19 cellular contexts compared by ENCODE assay signal in the genomic region with DNA sequence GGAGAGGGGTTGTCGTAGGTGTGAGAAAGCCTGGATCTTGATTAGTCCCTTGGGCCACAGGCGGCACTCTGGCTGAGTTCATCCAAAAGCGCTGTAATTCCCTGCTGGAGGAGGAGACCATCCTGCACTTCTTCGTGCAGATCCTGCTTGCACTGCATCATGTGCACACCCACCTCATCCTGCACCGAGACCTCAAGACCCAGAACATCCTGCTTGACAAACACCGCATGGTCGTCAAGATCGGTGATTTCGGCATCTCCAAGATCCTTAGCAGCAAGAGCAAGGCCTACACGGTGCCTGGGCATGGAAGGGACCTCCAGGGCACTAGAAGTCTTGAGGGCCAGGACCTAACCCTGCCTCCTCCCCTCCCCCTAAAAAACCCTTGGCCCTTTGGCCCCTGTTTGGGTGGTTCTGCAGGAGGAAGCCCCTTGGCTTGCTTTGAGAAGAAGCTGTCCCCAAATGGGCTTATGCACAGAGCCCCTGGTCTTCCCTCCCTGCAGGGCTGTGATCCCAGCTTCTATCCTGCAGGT. TPM values are rescaled to one million over a fixed set of nuclear protein-coding genes. Genes with fewer than 3 reads are reported as not detected.
DNase-seq lines count a peak whose midpoint lies in the region; ATAC-seq and TF ChIP-seq lines count a peak whose summit lies in the region.
"Had no signal": no experiment of that assay in that cellular context is flagged by ENCODE, and none has a peak within 500 bp of the region (broad histone marks: within the 10 kb centered on the region; RNA-seq: fewer than 3 reads in every experiment).

No MANE protein-coding gene starts in this region.

- peaks cover 0 to 2% (median 2%) of the 10 kb centered on the region in 3 donors for H3K36me3 Mint-ChIP-seq in CD8-positive, alpha-beta memory T cell
- peaks cover 17% of the 10 kb centered on the region for H3K36me3 Mint-ChIP-seq in activated B cell treated with CpG ODN at 0.5 μM for 24 hours (ENCODE audit: low read depth)

- H3K9me3 Mint-ChIP-seq in CD8-positive, alpha-beta memory T cell: no peaks in the 10 kb centered on the region
- no peaks in the 10 kb centered on the region for H3K9me3 Mint-ChIP-seq in activated B cell treated with CpG ODN at 0.5 μM for 24 hours
- H3K9me3 Mint-ChIP-seq: T-cell had no signal

- H2AK5ac ChIP-seq in IMR-90 (ENCODE audit: low read depth, low read length) (no peak overlapping the region), neuronal stem cell (ENCODE audit: low read depth, low read length) (no peak overlapping the region)

- H2BK5ac ChIP-seq in IMR-90 (ENCODE audit: low read depth, low read length, poor library complexity, severe bottlenecking): no peak overlapping the region
- no peak overlapping the region for H2BK5ac ChIP-seq in neuronal stem cell (ENCODE audit: low read length)

- H3K4me3 Mint-ChIP-seq in CD8-positive, alpha-beta memory T cell: no peak overlapping the region
- H3K4me3 Mint-ChIP-seq in activated B cell treated with CpG ODN at 0.5 μM for 24 hours: no peak overlapping the region
- H3K4me3 Mint-ChIP-seq: T-cell had no signal

- dilution Hi-C loops in IMR-90 (cut with HindIII; ENCODE audit: low sequenced_read_pairs, unreplicated experiment): no loop called here

- H3K4me1 Mint-ChIP-seq in CD8-positive, alpha-beta memory T cell: peaks cover 9 to 14% (median 12%) of the 10 kb centered on the region in 3 donors
- peaks cover 76% of the 10 kb centered on the region for H3K4me1 Mint-ChIP-seq in activated B cell treated with CpG ODN at 0.5 μM for 24 hours

- no peaks in the 10 kb centered on the region for H3K36me3 ChIP-seq in CD8-positive, alpha-beta memory T cell (ENCODE audit: insufficient read depth, low read length)
- H3K36me3 ChIP-seq in IMR-90 (ENCODE audit: control insufficient read depth, insufficient read depth, low read length): no peaks in the 10 kb centered on the region
- no peaks in the 10 kb centered on the region for H3K36me3 ChIP-seq in mucosa of descending colon (ENCODE audit: low read depth)
- peaks cover 9 to 40% of the 10 kb centered on the region in 2 donors for H3K36me3 ChIP-seq in neuronal stem cell (replicated peaks in 1 of 2; ENCODE audit: control insufficient read depth in 2 of 2, insufficient read depth in 2 of 2, low read length in 2 of 2)

- H3K56ac ChIP-seq in IMR-90 (ENCODE audit: extremely low read depth, insufficient read depth, low read length): no peak overlapping the region

- ATAC-seq in IMR-90 (ENCODE audit: low read depth) (no peak), activated B cell treated with CpG ODN at 0.5 μM for 24 hours (ENCODE audit: low read depth) (no peak), mucosa of descending colon (no peak), GM21786 (IDR thresholded peaks at IDR 0.05; ENCODE audit: unreplicated experiment) (no peak), GM18907 (IDR thresholded peaks at IDR 0.05; ENCODE audit: unreplicated experiment) (no peak)

- TF ChIP-seq RAD21 in IMR-90 (IDR thresholded peaks at IDR 0.05; ENCODE audit: low read length): no peak

- POLR2A ChIA-PET in CD8-positive, alpha-beta memory T cell (lab: Charles Lee): no interaction called here
- POLR2A ChIA-PET in IMR-90 (lab: Charles Lee; ENCODE audit: unreplicated experiment): no interaction called here
- POLR2A ChIA-PET in activated B cell treated with CpG ODN at 0.5 μM for 24 hours (lab: Charles Lee): interaction anchor here (1.6 to 18.0 kb wide), 3 partner anchors 8 to 15 kb away, joined by 15 to 2384 read pairs (median 27); a partner anchor contains a TSS

- H3K18ac ChIP-seq in IMR-90 (ENCODE audit: low read depth, low read length): no peak overlapping the region
- H3K18ac ChIP-seq in neuronal stem cell (ENCODE audit: low read length): no peak overlapping the region

- no peak for TF ChIP-seq POLR2A in IMR-90 (IDR thresholded peaks at IDR 0.05; ENCODE audit: low read depth, low read length)

- H4K8ac ChIP-seq in IMR-90 (ENCODE audit: low read depth in 2 of 2, low read length in 2 of 2) (no peak overlapping the region), neuronal stem cell (ENCODE audit: low read depth, low read length) (no peak overlapping the region)

- H2BK12ac ChIP-seq in neuronal stem cell (ENCODE audit: low read length): no peak overlapping the region

- CTCF ChIA-PET in CD8-positive, alpha-beta memory T cell (lab: Charles Lee): interaction anchor here (1.4 to 1.8 kb wide), 3 partner anchors 8 to 29 kb away, joined by 4 to 9 read pairs (median 6); a partner anchor contains a TSS
- CTCF ChIA-PET in IMR-90 (lab: Yijun Ruan, JAX) (interaction anchor here (1.5 kb wide), 1 partner anchor 8 kb away, joined by 5 read pairs; no protein-coding TSS in a partner anchor), activated B cell treated with CpG ODN at 0.5 μM for 24 hours (lab: Charles Lee) (interaction anchor here (0.9 to 1.4 kb wide), 3 partner anchors 8 to 14 kb away, joined by 3 to 6 read pairs (median 4); no protein-coding TSS in a partner anchor)

- H3K9me3 ChIP-seq in CD8-positive, alpha-beta memory T cell (ENCODE audit: low read length): no peaks in the 10 kb centered on the region
- H3K9me3 ChIP-seq in IMR-90 (ENCODE audit: control insufficient read depth, insufficient read depth, low read length) (no peaks in the 10 kb centered on the region), mucosa of descending colon (no peaks in the 10 kb centered on the region), neuronal stem cell (replicated peaks in 1 of 2; ENCODE audit: control insufficient read depth in 2 of 2, insufficient read depth in 1 of 2, low read depth in 1 of 2, low read length in 2 of 2) (peaks cover 0 to 3% of the 10 kb centered on the region in 2 donors)

- no peak overlapping the region for H4K91ac ChIP-seq in IMR-90 (ENCODE audit: insufficient read depth, low read depth, low read length)
- H4K91ac ChIP-seq in neuronal stem cell (ENCODE audit: low read depth, low read length, poor library complexity): no peak overlapping the region

- peak overlapping the region; percentile 43 for H2AFZ ChIP-seq in IMR-90 (replicated peaks; ENCODE audit: low read length, poor library complexity)
- H2AFZ ChIP-seq in neuronal stem cell (ENCODE audit: low read length): no peak overlapping the region

- no TSS peak for BruUV-seq in IMR-90 (replicated peaks; lab: Mats Ljungman, UMichigan)

- no peaks in the 10 kb centered on the region for H4K20me1 ChIP-seq in IMR-90 (ENCODE audit: insufficient read depth, low read length)

- H3K4me2 ChIP-seq in IMR-90 (ENCODE audit: low read depth, low read length): no peak overlapping the region
- H3K4me2 ChIP-seq in neuronal stem cell (ENCODE audit: insufficient read depth, low read length, poor library complexity, severe bottlenecking): no peak overlapping the region

- H3K9me1 ChIP-seq in IMR-90 (ENCODE audit: insufficient read depth, low read length): no peaks in the 10 kb centered on the region

- no peak overlapping the region for H3K23ac ChIP-seq in IMR-90 (ENCODE audit: low read depth, low read length)
- no peak overlapping the region for H3K23ac ChIP-seq in neuronal stem cell (ENCODE audit: low read depth, low read length, poor library complexity)

- peaks cover 15% of the 10 kb centered on the region for H3K4me1 ChIP-seq in CD8-positive, alpha-beta memory T cell (ENCODE audit: insufficient read depth, low read length)
- H3K4me1 ChIP-seq in IMR-90 (ENCODE audit: control insufficient read depth, insufficient read depth, low read length) (0 out of 2 replicates have a peak, but pooled peaks cover 2% of the 10 kb centered on the region), mucosa of descending colon (ENCODE audit: low read depth) (peaks cover 2% of the 10 kb centered on the region), neuronal stem cell (ENCODE audit: control insufficient read depth in 2 of 2, insufficient read depth in 1 of 2, low read depth in 1 of 2, low read length in 2 of 2) (no peaks in the 10 kb centered on the region)

- H2AK9ac ChIP-seq in IMR-90 (replicated peaks; ENCODE audit: low read depth, low read length, poor library complexity): no peak overlapping the region

- no peaks in the 10 kb centered on the region for H3K27me3 Mint-ChIP-seq in CD8-positive, alpha-beta memory T cell
- no peaks in the 10 kb centered on the region for H3K27me3 Mint-ChIP-seq in activated B cell treated with CpG ODN at 0.5 μM for 24 hours
- H3K27me3 Mint-ChIP-seq: T-cell had no signal

- no peak overlapping the region for H3K4ac ChIP-seq in IMR-90 (ENCODE audit: low read depth, low read length)
- no peak overlapping the region for H3K4ac ChIP-seq in neuronal stem cell (ENCODE audit: low read length)

- no peak overlapping the region for H2BK20ac ChIP-seq in IMR-90 (ENCODE audit: low read depth, low read length)

- H3K27me3 ChIP-seq in CD8-positive, alpha-beta memory T cell (ENCODE audit: insufficient read depth, low read length, poor library complexity, severe bottlenecking): no peaks in the 10 kb centered on the region
- H3K27me3 ChIP-seq in IMR-90 (ENCODE audit: control insufficient read depth, insufficient read depth, low read length): no peaks in the 10 kb centered on the region
- H3K27me3 ChIP-seq in neuronal stem cell (ENCODE audit: control insufficient read depth in 3 of 3, insufficient read depth in 3 of 3, low read depth in 1 of 3, low read length in 3 of 3): no peaks in the 10 kb centered on the region

- H3K9ac ChIP-seq in IMR-90 (ENCODE audit: low read depth, low read length): no peak overlapping the region
- no peak overlapping the region for H3K9ac ChIP-seq in neuronal stem cell (ENCODE audit: low read depth, low read length, poor library complexity)

- H3K79me1 ChIP-seq in IMR-90 (ENCODE audit: low read depth in 1 of 2, low read length in 2 of 2) (peaks cover 0 to 2% of the 10 kb centered on the region in 2 experiments; a peak in 1 of 4 replicates), neuronal stem cell (ENCODE audit: low read depth, low read length) (no peaks in the 10 kb centered on the region)

- H2BK15ac ChIP-seq in IMR-90 (ENCODE audit: low read depth, low read length): no peak overlapping the region
- H2BK15ac ChIP-seq in neuronal stem cell (ENCODE audit: low read length): no peak overlapping the region

- intact Hi-C loops in IMR-90 (cut with micrococcal nuclease): no loop called here
- intact Hi-C loops in activated B cell treated with CpG ODN at 0.5 μM for 24 hours (cut with micrococcal nuclease): no loop called here
- intact Hi-C loops in mucosa of descending colon (cut with DNase I, micrococcal nuclease): no loop called here

- H3K14ac ChIP-seq in IMR-90 (replicated peaks; ENCODE audit: low read depth, low read length) (no peak overlapping the region), neuronal stem cell (ENCODE audit: low read length) (no peak overlapping the region)

- no peak overlapping the region for H3K4me3 ChIP-seq in CD8-positive, alpha-beta memory T cell (ENCODE audit: low read length)
- no peak overlapping the region for H3K4me3 ChIP-seq in IMR-90 (ENCODE audit: insufficient read depth, low read depth, low read length)
- H3K4me3 ChIP-seq in mucosa of descending colon: no peak overlapping the region
- H3K4me3 ChIP-seq in neuronal stem cell (ENCODE audit: low read length in 2 of 2): no peak overlapping the region
- H3K4me3 ChIP-seq: SK-N-MC had no signal

- H2BK120ac ChIP-seq in IMR-90 (ENCODE audit: low read depth, low read length): no peak overlapping the region
- H2BK120ac ChIP-seq in neuronal stem cell (ENCODE audit: low read depth, low read length): no peak overlapping the region

- DNase-seq in CD8-positive, alpha-beta memory T cell: no peak
- DNase-seq in IMR-90: no peak
- no peak for DNase-seq in activated B cell treated with CpG ODN at 0.5 μM for 24 hours
- peak in 2 of 3 donors; percentile 6 to 41 for DNase-seq in mucosa of descending colon
- no peak for DNase-seq in NCI-H748 treated with DMSO at 0.1 percent for 48 hours (lab: John Stamatoyannopoulos, UW)
- no peak for DNase-seq in neuronal stem cell (ENCODE audit: low spot score)
- DNase-seq: GDM1; H7; KG1; NCI-H1417 treated with DMSO at 0.1 percent for 48 hours; NCI-H1930; NCI-H2171; NCI-H446; NCI-H69; NK-92 treated with Interleukin-12 subunit alpha and Interleukin-12 subunit beta, amount 100 ng/mL, for 24 hours; T-cell had no signal

- WGBS in IMR-90 (ENCODE audit: extremely low coverage in 2 of 2, insufficient read length in 1 of 2), 2 experiments: no CpG with 5 or more reads among the region's 10 CpGs
- WGBS in neuronal stem cell (ENCODE audit: extremely low coverage in 2 of 2, insufficient read length in 2 of 2, insufficient replicate concordance in 1 of 2), 2 donors: no CpG with 5 or more reads among the region's 10 CpGs

- in situ Hi-C loops in IMR-90 (cut with MboI; ENCODE audit: low sequenced_read_pairs): loop anchor here (10.0 kb wide), 1 partner anchor 370 kb away; no protein-coding TSS in a partner anchor

- peak overlapping the region in 1 of 8 donors; percentile 39 for H3K27ac Mint-ChIP-seq in CD8-positive, alpha-beta memory T cell
- H3K27ac Mint-ChIP-seq in activated B cell treated with CpG ODN at 0.5 μM for 24 hours: peak overlapping the region; percentile 81
- H3K27ac Mint-ChIP-seq: T-cell had no signal

- no peak for TF ChIP-seq CTCF in IMR-90 (conservative IDR thresholded peaks at IDR 0.05; ENCODE audit: low read depth, low read length)
- TF ChIP-seq CTCF in activated B cell treated with CpG ODN at 0.5 μM for 24 hours (IDR thresholded peaks at IDR 0.05): no peak
- TF ChIP-seq CTCF in mucosa of descending colon (IDR thresholded peaks at IDR 0.05): no peak

- H3K27ac ChIP-seq in CD8-positive, alpha-beta memory T cell (ENCODE audit: low read depth, low read length): peak overlapping the region; percentile 48
- H3K27ac ChIP-seq in IMR-90 (ENCODE audit: insufficient read depth, low read length) (no peak overlapping the region), neuronal stem cell (replicated peaks; ENCODE audit: low read length) (no peak overlapping the region)
- H3K27ac ChIP-seq: SK-N-MC had no signal

- H4K5ac ChIP-seq in IMR-90 (ENCODE audit: low read depth, low read length): no peak overlapping the region

RNA-seq across cellular contexts. Expression of a gene that starts 6.2 kb away (rescaled TPM):
- 1 to 10 TPM; 8.0 to 8.8 TPM for total RNA-seq in CD8-positive, alpha-beta memory T cell
- 2.5 TPM for polyA plus RNA-seq in CD8-positive, alpha-beta memory T cell
- total RNA-seq in IMR-90 (2012; rRNA removed) (3.1 and 5.2 TPM in 2 replicates), activated B cell treated with CpG ODN at 0.5 μM for 24 hours (24.8 and 29.7 TPM in 2 replicates), mucosa of descending colon (1 to 10 TPM; 3.4 to 7.9 (median 6.8) TPM)
- 4.1 and 4.6 TPM in 2 replicates for polyA plus RNA-seq in IMR-90 (2012; rRNA removed)
- polyA plus RNA-seq in IMR-90 (2012; cell fraction: cytosol; rRNA removed): 2.6 and 5.8 TPM in 2 replicates
- polyA plus RNA-seq in IMR-90 (2012; cell fraction: nucleus; rRNA removed; ENCODE audit: low replicate concordance): 14.0 and 18.2 TPM in 2 replicates
- 4.5 TPM for polyA plus RNA-seq in neuronal stem cell (2013, experiment 1 of 2)
- polyA plus RNA-seq in neuronal stem cell (2013, experiment 2 of 2): 4.3 TPM

RNA-seq across cellular contexts. Expression of a gene that starts 8.7 kb away (rescaled TPM):
- 10 to 100 TPM; 36.5 to 38.9 TPM for total RNA-seq in CD8-positive, alpha-beta memory T cell
- not detected for polyA plus RNA-seq in CD8-positive, alpha-beta memory T cell
- total RNA-seq in IMR-90 (2012; rRNA removed) (3.6 and 3.9 TPM in 2 replicates), activated B cell treated with CpG ODN at 0.5 μM for 24 hours (40.7 and 41.0 TPM in 2 replicates), mucosa of descending colon (10 to 100 TPM in 2 of 3 donors, 1 to 10 TPM in 1; 4.8 to 21.3 (median 16.8) TPM)
- polyA plus RNA-seq in IMR-90 (2012; rRNA removed): 8.7 and 9.3 TPM in 2 replicates
- 5.9 and 14.1 TPM in 2 replicates for polyA plus RNA-seq in IMR-90 (2012; cell fraction: cytosol; rRNA removed)
- 3.7 and 5.6 TPM in 2 replicates for polyA plus RNA-seq in IMR-90 (2012; cell fraction: nucleus; rRNA removed; ENCODE audit: low replicate concordance)
- 9.1 TPM for polyA plus RNA-seq in neuronal stem cell (2013, experiment 1 of 2)
- 8.3 TPM for polyA plus RNA-seq in neuronal stem cell (2013, experiment 2 of 2)

RNA-seq across cellular contexts. Expression of a gene that starts 9.0 kb away (rescaled TPM):
- total RNA-seq in CD8-positive, alpha-beta memory T cell: 100 to 1,000 TPM; 176 to 182 TPM
- polyA plus RNA-seq in CD8-positive, alpha-beta memory T cell: 2.7 TPM
- total RNA-seq in IMR-90 (2012; rRNA removed): 27.5 and 36.9 TPM in 2 replicates
- polyA plus RNA-seq in IMR-90 (2012; rRNA removed): 63.2 and 75.6 TPM in 2 replicates
- 51.5 and 75.6 TPM in 2 replicates for polyA plus RNA-seq in IMR-90 (2012; cell fraction: cytosol; rRNA removed)
- polyA plus RNA-seq in IMR-90 (2012; cell fraction: nucleus; rRNA removed; ENCODE audit: low replicate concordance): 310 and 764 TPM in 2 replicates
- 754 and 903 TPM in 2 replicates for total RNA-seq in activated B cell treated with CpG ODN at 0.5 μM for 24 hours
- 100 to 1,000 TPM in 2 of 3 donors, 10 to 100 TPM in 1; 66.0 to 166 (median 126) TPM for total RNA-seq in mucosa of descending colon
- 107 TPM for polyA plus RNA-seq in neuronal stem cell (2013, experiment 1 of 2)
- 106 TPM for polyA plus RNA-seq in neuronal stem cell (2013, experiment 2 of 2)

RNA-seq across cellular contexts. Expression of a gene that starts 15.0 kb away (rescaled TPM):
- 1,000 to 10,000 TPM; 2,670 to 2,692 TPM for total RNA-seq in CD8-positive, alpha-beta memory T cell
- polyA plus RNA-seq in CD8-positive, alpha-beta memory T cell: 5,358 TPM
- 572 and 596 TPM in 2 replicates for total RNA-seq in IMR-90 (2012; rRNA removed)
- 958 and 1,004 TPM in 2 replicates for polyA plus RNA-seq in IMR-90 (2012; rRNA removed)
- polyA plus RNA-seq in IMR-90 (2012; cell fraction: cytosol; rRNA removed): 180 and 421 TPM in 2 replicates
- 47.7 and 402 TPM in 2 replicates for polyA plus RNA-seq in IMR-90 (2012; cell fraction: nucleus; rRNA removed; ENCODE audit: low replicate concordance)
- total RNA-seq in activated B cell treated with CpG ODN at 0.5 μM for 24 hours: 3,189 and 3,657 TPM in 2 replicates
- 1,000 to 10,000 TPM; 1,144 to 1,252 (median 1,216) TPM for total RNA-seq in mucosa of descending colon
- 3,397 TPM for polyA plus RNA-seq in neuronal stem cell (2013, experiment 1 of 2)
- polyA plus RNA-seq in neuronal stem cell (2013, experiment 2 of 2): 3,279 TPM

RNA-seq across cellular contexts. Expression of a gene that starts 17.1 kb away (rescaled TPM):
- 1 to 10 TPM; 7.9 to 8.3 TPM for total RNA-seq in CD8-positive, alpha-beta memory T cell
- polyA plus RNA-seq in CD8-positive, alpha-beta memory T cell: 2.6 TPM
- total RNA-seq in IMR-90 (2012; rRNA removed): 304 and 351 TPM in 2 replicates
- polyA plus RNA-seq in IMR-90 (2012; rRNA removed): 374 and 387 TPM in 2 replicates
- 274 and 575 TPM in 2 replicates for polyA plus RNA-seq in IMR-90 (2012; cell fraction: cytosol; rRNA removed)
- 417 and 521 TPM in 2 replicates for polyA plus RNA-seq in IMR-90 (2012; cell fraction: nucleus; rRNA removed; ENCODE audit: low replicate concordance)
- 21.3 and 23.9 TPM in 2 replicates for total RNA-seq in activated B cell treated with CpG ODN at 0.5 μM for 24 hours
- 10 to 100 TPM in 2 of 3 donors, 1 to 10 TPM in 1; 6.5 to 74.4 (median 19.3) TPM for total RNA-seq in mucosa of descending colon
- 76.6 TPM for polyA plus RNA-seq in neuronal stem cell (2013, experiment 1 of 2)
- 73.6 TPM for polyA plus RNA-seq in neuronal stem cell (2013, experiment 2 of 2)

Comparison
In these comparisons a context has a peak if more than half of its experiments do, and no peak if none do; other contexts are left out.
1. DNase-seq: peak in mucosa of descending colon (2 of 3); none in CD8-positive, alpha-beta memory T cell (0 of 5), IMR-90 (single experiment), activated B cell treated with CpG ODN at 0.5 μM for 24 hours (single experiment), NCI-H748 treated with DMSO at 0.1 percent for 48 hours (single experiment) and neuronal stem cell (single experiment).